Comparison of ENCODE assay signal across 12 cellular contexts in genomic region chr14:34180428-34180827, GRCh38.
DNase-seq lines count a peak whose midpoint lies in the region; ATAC-seq and TF ChIP-seq lines count a peak whose summit lies in the region.
"Had no signal": no experiment of that assay in that cellular context is flagged by ENCODE, and none has a peak within 500 bp of the region (broad histone marks: within the 10 kb centered on the region; RNA-seq: fewer than 3 reads in every experiment).

No MANE protein-coding gene starts in this region.

- peaks cover 0 to 29% (median 7%) of the 10 kb centered on the region in 12 donors for H3K4me1 ChIP-seq in heart left ventricle

- TF ChIP-seq CTCF in heart left ventricle (IDR thresholded peaks at IDR 0.05) (no peak), VCaP (conservative IDR thresholded peaks at IDR 0.05) (no peak)

- H3K9me3 ChIP-seq in heart left ventricle = no peaks in the 10 kb centered on the region

- intact Hi-C loops in Right ventricle myocardium inferior (cut with DNase I) = no loop called here
- intact Hi-C loops in heart left ventricle (cut with DNase I) = no loop called here

- 76 to 88% (median 81%) methylated on average over 3 of the region's 3 CpGs for WGBS in heart left ventricle, 4 donors

- no peaks in the 10 kb centered on the region for H3K36me3 ChIP-seq in heart left ventricle

- ATAC-seq in Right ventricle myocardium inferior (peak; percentile 56), heart left ventricle (no peak)

- H3K4me3 ChIP-seq in heart left ventricle = no peak overlapping the region

- DNase-seq in Right ventricle myocardium inferior (ENCODE audit: missing footprints) (no peak), heart left ventricle (no peak), NCI-H2029 treated with DMSO at 0.1 percent for 48 hours (lab: John Stamatoyannopoulos, UW) (peak; percentile 99), ureter (ENCODE audit: low spot score) (no peak), cerebellar nuclear complex (lab: John Stamatoyannopoulos, UW) (no peak), mesenteric fat pad (ENCODE audit: low spot score) (no peak)
- DNase-seq in NK-92 treated with Interleukin-12 subunit alpha and Interleukin-12 subunit beta, amount 100 ng/mL, for 24 hours (lab: John Stamatoyannopoulos, UW) = no peak
- DNase-seq: activated CD8-positive, alpha-beta memory T cell treated with anti-CD3 and anti-CD28 coated beads for 24 hours; activated naive CD4-positive, alpha-beta T cell; stimulated activated CD4-positive, alpha-beta T cell treated with anti-CD3 and anti-CD28 coated beads, Interleukin-15, amount 100 ng/mL, for 24 hours; trophoblast cell had no signal

- H3K27me3 ChIP-seq in heart left ventricle = no peaks in the 10 kb centered on the region

- TF ChIP-seq POLR2A in heart left ventricle (IDR thresholded peaks at IDR 0.05) = no peak

- peak overlapping the region in 2 of 12 donors; percentile 40 to 50 for H3K27ac ChIP-seq in heart left ventricle
- peak overlapping the region; percentile 86 for H3K27ac ChIP-seq in VCaP
